Comparison of ENCODE assay signal across 22 cellular contexts in the genomic region with DNA sequence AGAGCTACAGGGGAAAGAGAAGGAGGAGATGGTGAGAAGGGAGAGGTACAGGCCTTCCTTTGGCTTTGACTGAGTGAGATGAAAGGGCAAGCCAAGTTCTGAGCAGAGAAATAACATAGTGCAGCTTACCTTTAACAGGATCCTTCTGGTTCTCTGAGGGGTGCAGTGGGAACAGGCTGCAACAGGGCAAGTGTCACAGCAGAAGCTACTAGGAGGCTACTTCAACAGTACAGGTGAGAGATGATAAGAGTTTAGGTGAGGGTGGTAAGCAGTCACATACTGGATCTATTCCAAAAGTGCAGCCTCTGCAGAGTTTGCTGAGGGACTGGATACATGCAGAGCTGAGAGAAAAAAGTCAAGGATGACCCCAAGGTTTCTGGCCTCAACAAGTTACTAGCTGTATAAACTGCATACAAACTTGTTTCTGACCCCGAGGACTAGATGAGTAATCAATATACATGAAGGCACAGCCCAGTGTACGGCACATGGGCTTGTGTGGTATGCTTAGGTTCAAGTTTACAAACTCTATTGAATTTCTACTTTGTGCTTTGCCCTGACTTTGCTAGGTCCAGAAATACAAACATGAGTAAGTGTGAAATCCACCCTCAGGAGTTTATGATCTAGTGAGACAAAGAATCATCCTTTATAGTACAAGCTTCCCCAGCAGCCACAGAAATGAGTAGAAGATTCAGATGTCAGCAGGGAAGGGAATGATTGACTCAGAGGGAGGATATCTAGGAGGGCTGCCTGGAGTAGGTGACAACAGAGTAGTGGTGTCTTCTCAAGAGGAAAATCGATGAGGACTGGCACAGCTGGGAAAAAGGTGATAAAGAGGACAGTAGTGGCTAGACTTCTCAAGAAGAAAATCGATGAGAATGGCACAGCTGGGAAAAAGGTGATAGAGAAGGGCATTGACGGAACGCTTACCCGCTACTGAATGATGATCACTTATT.
DNase-seq lines count a peak whose midpoint lies in the region; FAIRE-seq and TF ChIP-seq lines count a peak whose summit lies in the region.
"Had no signal": no experiment of that assay in that cellular context is flagged by ENCODE, and none has a peak within 500 bp of the region (broad histone marks: within the 10 kb centered on the region; RNA-seq: fewer than 3 reads in every experiment).

No MANE protein-coding gene starts in this region.

- CTCF ChIA-PET in Calu3 (lab: Charles Lee): no interaction called here

- H3K4me3 ChIP-seq in cardiac muscle cell (no peak overlapping the region), bronchial epithelial cell (ENCODE audit: low read depth, low read length) (no peak overlapping the region)
- H3K4me3 ChIP-seq: GM23338 had no signal

- no peak for TF ChIP-seq CTCF in cardiac muscle cell (IDR thresholded peaks at IDR 0.05; ENCODE audit: low read depth, low read length)
- no peak for TF ChIP-seq CTCF in bronchial epithelial cell (IDR thresholded peaks at IDR 0.05; ENCODE audit: insufficient read depth, low read length, severe bottlenecking)
- no peak for TF ChIP-seq CTCF in CD14-positive monocyte (IDR thresholded peaks at IDR 0.05)
- TF ChIP-seq CTCF in Calu3 (IDR thresholded peaks at IDR 0.05; ENCODE audit: unreplicated experiment): no peak

- H3K9me3 Mint-ChIP-seq in CD14-positive monocyte (peaks cover 0 to 10% (median 3%) of the 10 kb centered on the region in 7 donors), Calu3 (ENCODE audit: low read depth, unreplicated experiment) (no peaks in the 10 kb centered on the region)

- H3K27me3 Mint-ChIP-seq in CD14-positive monocyte (ENCODE audit: low read depth in 3 of 3) (peaks cover 0 to 7% (median 4%) of the 10 kb centered on the region in 3 donors), Calu3 (ENCODE audit: unreplicated experiment) (no peaks in the 10 kb centered on the region)

- no peaks in the 10 kb centered on the region for H3K4me1 Mint-ChIP-seq in CD14-positive monocyte
- H3K4me1 Mint-ChIP-seq in Calu3 (ENCODE audit: low read depth, unreplicated experiment): peaks cover 8% of the 10 kb centered on the region
- H3K4me1 Mint-ChIP-seq: CD4-positive, alpha-beta memory T cell had no signal

- no TSS peak for BruUV-seq in Calu3 (replicated peaks; lab: Mats Ljungman, UMichigan)

- H3K9me3 ChIP-seq in cardiac muscle cell (ENCODE audit: low read depth): no peaks in the 10 kb centered on the region

- no peaks in the 10 kb centered on the region for H3K27me3 ChIP-seq in cardiac muscle cell
- H3K27me3 ChIP-seq in bronchial epithelial cell (ENCODE audit: control insufficient read depth, insufficient read depth, low read length): no peaks in the 10 kb centered on the region

- H3K27ac ChIP-seq in cardiac muscle cell: peak overlapping the region; percentile 55
- H3K27ac ChIP-seq: C4-2B had no signal

- intact Hi-C loops in cardiac septum (cut with DNase I): no loop called here
- intact Hi-C loops in CD14-positive monocyte (cut with micrococcal nuclease): no loop called here
- intact Hi-C loops in Calu3 (cut with micrococcal nuclease; ENCODE audit: unreplicated experiment): no loop called here

- no peak overlapping the region for H3K4me3 Mint-ChIP-seq in CD14-positive monocyte
- H3K4me3 Mint-ChIP-seq in Calu3 (ENCODE audit: low read depth, unreplicated experiment): no peak overlapping the region
- H3K4me3 Mint-ChIP-seq: CD4-positive, alpha-beta memory T cell; GM23338; HFFc6; IgD-negative memory B cell had no signal

- H3K36me3 ChIP-seq in cardiac muscle cell (no peaks in the 10 kb centered on the region), bronchial epithelial cell (ENCODE audit: control insufficient read depth, insufficient read depth, low read length) (no peaks in the 10 kb centered on the region)

- H3K27ac Mint-ChIP-seq in CD14-positive monocyte (no peak overlapping the region), Calu3 (ENCODE audit: unreplicated experiment) (no peak overlapping the region)
- H3K27ac Mint-ChIP-seq: CD4-positive, alpha-beta memory T cell; GM23338; HFFc6; IgD-negative memory B cell had no signal

- H3K36me3 Mint-ChIP-seq in CD14-positive monocyte: no peaks in the 10 kb centered on the region
- no peaks in the 10 kb centered on the region for H3K36me3 Mint-ChIP-seq in Calu3 (ENCODE audit: insufficient read depth, unreplicated experiment)
- H3K36me3 Mint-ChIP-seq: CD4-positive, alpha-beta memory T cell had no signal

- peaks cover 28% of the 10 kb centered on the region for H3K4me1 ChIP-seq in cardiac muscle cell (ENCODE audit: low read depth)

- FAIRE-seq in bronchial epithelial cell (lab: Jason Lieb, UNC): no peak
- FAIRE-seq: D721Med, G401.6, GM12891, GM19239, HTR-8/SVneo had no signal

- DNase-seq in cardiac muscle cell (ENCODE audit: low read depth in 1 of 2, low spot score in 1 of 2) (no peak), cardiac septum (ENCODE audit: low spot score) (no peak), NCI-H460 (ENCODE audit: extremely low read depth, low read depth) (peak; percentile 17), bronchial epithelial cell (ENCODE audit: low read depth) (peak; percentile 57), foreskin melanocyte (peak; percentile 45), CD14-positive monocyte (ENCODE audit: low spot score) (no peak), Calu3 (no peak), COLO668 (lab: John Stamatoyannopoulos, UW; ENCODE audit: unreplicated experiment) (no peak)
- DNase-seq: ACHN; AML-193; CD4-positive, alpha-beta memory T cell; H7; HFFc6; KG1 had no signal

Comparison
In these comparisons a context has a peak if more than half of its experiments do, and no peak if none do; other contexts are left out.
1. DNase-seq: peak in NCI-H460 (single experiment), bronchial epithelial cell (single experiment) and foreskin melanocyte (single experiment); none in cardiac muscle cell (0 of 2), cardiac septum (single experiment), CD14-positive monocyte (single experiment), Calu3 (single experiment) and COLO668 (single experiment).